28 cellular contexts compared by ENCODE assay signal in genomic region chr6:11181478-11182136, GRCh38.
"Had no signal": no experiment of that assay in that cellular context is flagged by ENCODE, and none has a peak within 500 bp of the region (broad histone marks: within the 10 kb centered on the region; RNA-seq: fewer than 3 reads in every experiment).

No MANE protein-coding gene starts in this region.

- FAIRE-seq: keratinocyte had no signal

- H3K4me2 ChIP-seq: neural progenitor cell had no signal

- H3K27ac ChIP-seq: left lung, neural progenitor cell, neutrophil, ovary, right atrium auricular region, skin epidermis, spleen, tibial nerve, uterus had no signal

- H3K4me1 Mint-ChIP-seq: nephron progenitor cell; stimulated activated memory B cell treated with anti-CD40 and anti-IgM and Interleukin-4, amounts not matched to agents 10 μg/mL and 1 μg/mL and 100 μg/mL, for 72 hours; stimulated activated naive CD8-positive, alpha-beta T cell treated with anti-CD3 and anti-CD28 coated beads, Interleukin-15, amount 100 ng/mL, for 72 hours had no signal

- H3K9ac ChIP-seq: neural progenitor cell had no signal

- H3K27ac Mint-ChIP-seq: mesothelial cell of epicardium; nephron progenitor cell; progenitor cell of endocrine pancreas; stimulated activated memory B cell treated with anti-CD40 and anti-IgM and Interleukin-4, amounts not matched to agents 10 μg/mL and 1 μg/mL and 100 μg/mL, for 72 hours; stimulated activated naive CD8-positive, alpha-beta T cell treated with anti-CD3 and anti-CD28 coated beads, Interleukin-15, amount 100 ng/mL, for 72 hours; type B pancreatic cell had no signal

- DNase-seq: hippocampal formation; kidney glomerular epithelial cell; left cardiac atrium; left lung; mesendoderm; naive B cell; natural killer cell; nephron progenitor cell; occipital lobe; ovary; spleen; stimulated activated CD4-positive, alpha-beta T cell treated with anti-CD3 and anti-CD28 coated beads, Interleukin-4, amount 100 ng/mL, for 24 hours; stimulated activated naive CD4-positive, alpha-beta T cell treated with Interleukin-2 at 50 U/mL for 16 hours; stimulated activated naive CD8-positive, alpha-beta T cell treated with anti-CD3 and anti-CD28 coated beads, Interleukin-15, amount 100 ng/mL, for 72 hours; substantia nigra; uterus had no signal

- H3K4me3 ChIP-seq: left lung, lung, neural progenitor cell, ovary, right atrium auricular region, skin epidermis, spleen, tibial nerve, uterus had no signal

- ATAC-seq: left cardiac atrium; left lung; natural killer cell; sciatic nerve; stimulated activated memory B cell treated with anti-CD40 and anti-IgM and Interleukin-4, amounts not matched to agents 10 μg/mL and 1 μg/mL and 100 μg/mL, for 72 hours; stimulated activated naive CD8-positive, alpha-beta T cell treated with anti-CD3 and anti-CD28 coated beads, Interleukin-15, amount 100 ng/mL, for 72 hours had no signal

- H2AFZ ChIP-seq: neural progenitor cell had no signal

- H3K36me3 ChIP-seq: neural progenitor cell, ovary, uterus had no signal

- H3K27me3 ChIP-seq: left lung, neural progenitor cell, neutrophil, ovary, right atrium auricular region, spleen, tibial nerve, uterus had no signal

- H3K9me3 ChIP-seq: left lung, neutrophil, uterus had no signal

- H3K4me3 Mint-ChIP-seq: mesothelial cell of epicardium; naive B cell; natural killer cell; nephron progenitor cell; neural progenitor cell; stimulated activated memory B cell treated with anti-CD40 and anti-IgM and Interleukin-4, amounts not matched to agents 10 μg/mL and 1 μg/mL and 100 μg/mL, for 72 hours; stimulated activated naive CD8-positive, alpha-beta T cell treated with anti-CD3 and anti-CD28 coated beads, Interleukin-15, amount 100 ng/mL, for 72 hours; type B pancreatic cell had no signal

- H3K27me3 Mint-ChIP-seq: naive B cell; progenitor cell of endocrine pancreas; stimulated activated memory B cell treated with anti-CD40 and anti-IgM and Interleukin-4, amounts not matched to agents 10 μg/mL and 1 μg/mL and 100 μg/mL, for 72 hours; stimulated activated naive CD8-positive, alpha-beta T cell treated with anti-CD3 and anti-CD28 coated beads, Interleukin-15, amount 100 ng/mL, for 72 hours; type B pancreatic cell had no signal

- H3K4me1 ChIP-seq: left lung, right atrium auricular region, spleen, tibial nerve, uterus had no signal
